In genomic region chr5:231661-232060, GRCh38 we compare ENCODE assay signal across 16 cellular contexts. TPM values are rescaled to one million over a fixed set of nuclear protein-coding genes. Genes with fewer than 3 reads are reported as not detected.
"Had no signal": no experiment of that assay in that cellular context is flagged by ENCODE, and none has a peak within 500 bp of the region (broad histone marks: within the 10 kb centered on the region; RNA-seq: fewer than 3 reads in every experiment).

No MANE protein-coding gene starts in this region.

- H3K27ac Mint-ChIP-seq: immature natural killer cell had no signal

- DNase-seq: activated naive CD4-positive, alpha-beta T cell treated with Interleukin-2 at 50 U/mL for 16 hours; dermis blood vessel endothelial cell; effector memory CD4-positive, alpha-beta T cell; immature natural killer cell; left ventricle myocardium superior; occipital lobe; stimulated activated CD4-positive, alpha-beta T cell treated with anti-CD3 and anti-CD28 coated beads, Interleukin-1b, Interleukin-23, amount 100 ng/mL, for 48 hours; stimulated activated CD8-positive, alpha-beta memory T cell treated with anti-CD3 and anti-CD28 coated beads, Interleukin-4, amount 100 ng/mL, for 48 hours; stimulated activated naive CD4-positive, alpha-beta T cell treated with Interleukin-2 at 50 U/mL for 16 hours; T1000 had no signal

- H3K4me1 Mint-ChIP-seq: immature natural killer cell had no signal

- H3K9me3 Mint-ChIP-seq: immature natural killer cell had no signal

- ATAC-seq: gastroesophageal sphincter, left ventricle myocardium superior had no signal

- H3K4me3 Mint-ChIP-seq: immature natural killer cell had no signal

RNA-seq across cellular contexts. Expression of gene LRRC14B, which starts 40.4 kb away (rescaled TPM):
- total RNA-seq: dermis blood vessel endothelial cell; endothelial cell of umbilical vein; esophagus muscularis mucosa; gastroesophageal sphincter; occipital lobe; subcutaneous adipose tissue; T-helper 1 cell treated with Interleukin-12 subunit alpha and Interleukin-12 subunit beta and Interleukin-4 antibody, amounts not matched to agents 30 ng/mL and 1 ng/mL, for 36 hours; tibial nerve had no signal
